ENCODE assay signal across 8 cellular contexts in genomic region chr2:210502997-210503621, GRCh38. TPM values are rescaled to one million over a fixed set of nuclear protein-coding genes. Genes with fewer than 3 reads are reported as not detected.
DNase-seq lines count a peak whose midpoint lies in the region; ATAC-seq, FAIRE-seq and TF ChIP-seq lines count a peak whose summit lies in the region.

No MANE protein-coding gene starts in this region.

- peaks cover 5% of the 10 kb centered on the region; the same call in 1 of the 2 replicates for H3K27me3 Mint-ChIP-seq in HFFc6 (ENCODE audit: insufficient read depth)
- no peaks in the 10 kb centered on the region for H3K27me3 Mint-ChIP-seq in endothelial cell (ENCODE audit: unreplicated experiment)

- H3K4me1 Mint-ChIP-seq in HFFc6 (ENCODE audit: low read depth) (peaks cover 9% of the 10 kb centered on the region; the same call in 1 of the 2 replicates), endothelial cell (ENCODE audit: unreplicated experiment) (no peaks in the 10 kb centered on the region)

- CTCF ChIA-PET in A549 (lab: Yijun Ruan, JAX), result interaction anchor here (0.6 to 1.9 kb wide), 25 partner anchors 9 to 644 kb away, joined by 3 to 10 read pairs (median 4); no protein-coding TSS in a partner anchor

- TF ChIP-seq CTCF in A549 (IDR thresholded peaks at IDR 0.05) (peak; percentile 87), HFFc6 (IDR thresholded peaks at IDR 0.05) (peak; percentile 96), endothelial cell (IDR thresholded peaks at IDR 0.05; ENCODE audit: unreplicated experiment) (peak; percentile 95), suprapubic skin (IDR thresholded peaks at IDR 0.05) (peak in 1 of 2 donors; percentile 59)

- peaks cover 7% of the 10 kb centered on the region; the same call in 1 of the 3 replicates for H3K9me3 ChIP-seq in A549
- peaks cover 3% of the 10 kb centered on the region for H3K9me3 ChIP-seq in suprapubic skin

- TF ChIP-seq RAD21 in A549 (conservative IDR thresholded peaks at IDR 0.05 in 1 of 2, IDR thresholded peaks at IDR 0.05 in 1 of 2), result peak; percentile 62 to 68

- H3K4me1 ChIP-seq in A549 (peaks cover 7% of the 10 kb centered on the region; the same call in 1 of the 3 replicates), suprapubic skin (no peaks in the 10 kb centered on the region)

- no peak for TF ChIP-seq EP300 in A549 (IDR thresholded peaks at IDR 0.05)
- TF ChIP-seq EP300 in suprapubic skin (IDR thresholded peaks at IDR 0.05), result no peak

- DNase-seq in A549 (ENCODE audit: low read depth in 1 of 2, low spot score in 1 of 2), result peak; percentile 38 to 64
- DNase-seq in HFFc6, result peak; percentile 51
- peak; percentile 19 for DNase-seq in NCI-H1048 (lab: John Stamatoyannopoulos, UW)
- peak; percentile 39 for DNase-seq in endothelial cell (ENCODE audit: low spot score)
- DNase-seq in mucosa of gallbladder (ENCODE audit: low spot score), result peak; percentile 38
- no peak for DNase-seq in suprapubic skin (ENCODE audit: low spot score in 2 of 2)

- H3K4me3 Mint-ChIP-seq in HFFc6 (peak overlapping the region; percentile 71), endothelial cell (ENCODE audit: unreplicated experiment) (no peak overlapping the region)

- no peak overlapping the region for H3K27ac Mint-ChIP-seq in HFFc6
- H3K27ac Mint-ChIP-seq in endothelial cell (ENCODE audit: unreplicated experiment), result no peak overlapping the region

- H3K27ac ChIP-seq in A549 (peak overlapping the region in 1 of 2 experiments; percentile 59; a peak in 2 of 6 replicates), suprapubic skin (no peak overlapping the region)

- TF ChIP-seq POLR2A in A549 (IDR thresholded peaks at IDR 0.05; ENCODE audit: low read length), result no peak
- no peak for TF ChIP-seq POLR2A in suprapubic skin (IDR thresholded peaks at IDR 0.05)

- no peak for FAIRE-seq in A549 (lab: Jason Lieb, UNC)
- peak; percentile 25 for FAIRE-seq in TTC549 (lab: Jason Lieb, UNC)

- H3K4me3 ChIP-seq in A549 (peak overlapping the region; percentile 35), GM08714 (ENCODE audit: low read length) (peak overlapping the region; percentile 60; the same call in 1 of the 2 replicates), suprapubic skin (peak overlapping the region; percentile 17)

- H3K4me2 ChIP-seq in A549, result peak overlapping the region; percentile 91

- POLR2A ChIA-PET in A549 (lab: Yijun Ruan, JAX), result no interaction called here

- peak; percentile 90 to 94 for ATAC-seq in A549

- 2% methylated on average over 7 of the region's 7 CpGs for whole genome bisulfite sequencing in A549 (ENCODE audit: missing lambda C conversion rate)
- WGBS in suprapubic skin, result 25% methylated on average over 7 of the region's 7 CpGs

- no peaks in the 10 kb centered on the region for H3K36me3 Mint-ChIP-seq in HFFc6 (ENCODE audit: low read depth)
- peaks cover 32% of the 10 kb centered on the region for H3K36me3 Mint-ChIP-seq in endothelial cell (ENCODE audit: low read depth, unreplicated experiment)

- H3K9me3 Mint-ChIP-seq in HFFc6 (peaks cover 8% of the 10 kb centered on the region; the same call in 1 of the 2 replicates), endothelial cell (ENCODE audit: unreplicated experiment) (peaks cover 19% of the 10 kb centered on the region)

- no peaks in the 10 kb centered on the region for H3K27me3 ChIP-seq in suprapubic skin

- H3K36me3 ChIP-seq in suprapubic skin, result no peaks in the 10 kb centered on the region

TF ChIP-seq in A549, 52 proteins besides CTCF, POLR2A, EP300 and RAD21:
- no peak for TF ChIP-seq ZC3H11A (IDR thresholded peaks at IDR 0.05)
- TF ChIP-seq SMC3 (IDR thresholded peaks at IDR 0.05), result peak; percentile 73

RNA-seq across cellular contexts. Expression of gene LANCL1, which starts 26.6 kb away (rescaled TPM):
- polyA plus RNA-seq in A549 (2011; rRNA removed), result 83.7 and 90.4 TPM in 2 replicates
- 20.6 and 25.8 TPM in 2 replicates for polyA plus RNA-seq in A549 (2012; cell fraction: cytosol; rRNA removed)
- 14.7 and 20.1 TPM in 2 replicates for polyA plus RNA-seq in A549 (2012; cell fraction: nucleus; rRNA removed)
- 26.7 to 30.1 TPM (median 28.1 TPM) in 3 replicates for polyA plus RNA-seq in A549 (2017; fragmentation: RNase III; extraction: RNeasy Plus Mini Kit Qiagen cat#74134 plus additional on column Dnase treatment)
- polyA minus RNA-seq in A549 (2011; rRNA and poly(A)+ RNA removed), result 86.8 and 113 TPM in 2 replicates
- total RNA-seq in HFFc6 (2021; fragmentation: NEBNext Ultra II Directional; extraction: Animal tissue kit (Norgen Biotek cat#: 25700)), result 10 to 100 TPM; 36.4 to 54.5 (median 43.8) TPM
- 38.7 TPM for total RNA-seq in endothelial cell (ENCODE audit: unreplicated experiment)
- 48.0 TPM for total RNA-seq in mucosa of gallbladder
- 10 to 100 TPM; 40.3 to 61.8 (median 53.7) TPM for total RNA-seq in suprapubic skin

RNA-seq across cellular contexts. Expression of gene CPS1, which starts 53.3 kb away (rescaled TPM):
- 59.3 and 61.3 TPM in 2 replicates for polyA plus RNA-seq in A549 (2011; rRNA removed)
- 4.0 and 4.8 TPM in 2 replicates for polyA plus RNA-seq in A549 (2012; cell fraction: cytosol; rRNA removed)
- polyA plus RNA-seq in A549 (2012; cell fraction: nucleus; rRNA removed), result 9.1 and 13.2 TPM in 2 replicates
- polyA plus RNA-seq in A549 (2017; fragmentation: RNase III; extraction: RNeasy Plus Mini Kit Qiagen cat#74134 plus additional on column Dnase treatment), result 15.1 to 16.1 TPM (median 15.9 TPM) in 3 replicates
- 87.9 and 142 TPM in 2 replicates for polyA minus RNA-seq in A549 (2011; rRNA and poly(A)+ RNA removed)
- 1 to 10 TPM; 1.6 to 5.2 (median 3.1) TPM for total RNA-seq in HFFc6 (2021; fragmentation: NEBNext Ultra II Directional; extraction: Animal tissue kit (Norgen Biotek cat#: 25700))
- total RNA-seq in endothelial cell (ENCODE audit: unreplicated experiment), result 31.5 TPM
- 5.5 TPM for total RNA-seq in mucosa of gallbladder
- total RNA-seq in suprapubic skin, result 1 to 10 TPM; 3.6 to 7.0 (median 5.5) TPM

Comparison
In these comparisons a context has a peak if more than half of its experiments do, and no peak if none do; other contexts are left out.
1. DNase-seq: peak in A549 (2 of 2), HFFc6 (single experiment), NCI-H1048 (single experiment), endothelial cell (single experiment) and mucosa of gallbladder (single experiment); none in suprapubic skin (0 of 2).
2. Peak in every context shown above with its lines, with median percentiles within 50 percentile points of each other: H3K4me3 ChIP-seq.